In the genomic region with DNA sequence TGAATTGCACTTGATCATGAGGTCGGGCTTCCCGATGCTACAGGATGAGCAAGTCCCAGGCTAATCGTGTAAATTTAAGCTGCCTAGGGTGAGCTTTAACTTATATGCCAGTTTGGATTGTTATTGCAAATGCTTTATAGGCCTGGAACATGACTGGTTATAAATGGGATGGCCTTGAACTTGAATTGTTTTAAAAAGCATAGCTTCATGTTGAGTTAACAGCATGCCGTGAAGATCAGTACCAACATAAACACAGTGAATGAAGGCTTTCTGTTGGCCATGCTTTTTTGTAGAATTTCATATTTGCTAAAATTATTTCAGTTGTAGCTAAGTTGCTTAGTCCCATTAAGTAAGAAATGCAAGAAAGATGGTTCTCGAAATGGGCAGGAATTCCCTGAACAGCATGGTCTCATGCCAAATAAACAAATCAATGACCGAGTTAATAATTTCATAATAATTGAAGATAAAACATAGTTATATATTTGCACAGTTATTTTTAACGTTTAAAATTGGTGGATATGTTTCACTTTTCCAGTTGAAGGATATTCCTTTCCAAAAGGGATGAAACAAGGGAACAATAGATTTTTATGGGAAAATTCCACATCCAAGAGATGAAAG, we compare ENCODE assay signal across 17 cellular contexts.
DNase-seq lines count a peak whose midpoint lies in the region; ATAC-seq, FAIRE-seq and TF ChIP-seq lines count a peak whose summit lies in the region.
"Had no signal": no experiment of that assay in that cellular context is flagged by ENCODE, and none has a peak within 500 bp of the region (broad histone marks: within the 10 kb centered on the region; RNA-seq: fewer than 3 reads in every experiment).

No MANE protein-coding gene starts in this region.

- H4K20me1 ChIP-seq in GM23338 (replicated peaks; ENCODE audit: insufficient read depth) = no peaks in the 10 kb centered on the region
- H4K20me1 ChIP-seq in GM12878 (ENCODE audit: control insufficient read depth, insufficient read depth) = no peaks in the 10 kb centered on the region

- H3K4me3 Mint-ChIP-seq in GM23338 = no peak overlapping the region; the same call in 2 of the 3 replicates
- H3K4me3 Mint-ChIP-seq: CD4-positive, alpha-beta memory T cell; HFFc6 had no signal

- no peak overlapping the region for H3K27ac Mint-ChIP-seq in GM23338
- H3K27ac Mint-ChIP-seq: CD4-positive, alpha-beta memory T cell; HFFc6 had no signal

- H3K27me3 Mint-ChIP-seq in GM23338 (ENCODE audit: insufficient read depth, low read depth, poor library complexity) = peaks cover 3% of the 10 kb centered on the region

- no peak for TF ChIP-seq CTCF in GM23338 (conservative IDR thresholded peaks at IDR 0.05; ENCODE audit: low read depth in 2 of 2)
- TF ChIP-seq CTCF in GM12878 (IDR thresholded peaks at IDR 0.05 in 2 of 3, conservative IDR thresholded peaks at IDR 0.05 in 1 of 3; ENCODE audit: control insufficient read depth in 2 of 3, extremely low read depth in 1 of 3, insufficient read depth in 1 of 3, low read depth in 3 of 3, low read length in 3 of 3) = no peak
- TF ChIP-seq CTCF in pancreas (IDR thresholded peaks at IDR 0.05) = no peak
- no peak for TF ChIP-seq CTCF in foreskin keratinocyte (conservative IDR thresholded peaks at IDR 0.05)
- TF ChIP-seq CTCF in GM20000 (IDR thresholded peaks at IDR 0.05; ENCODE audit: extremely low read depth, missing control alignments) = no peak

- H3K27me3 ChIP-seq in GM23338 (ENCODE audit: insufficient read depth) = no peaks in the 10 kb centered on the region
- no peaks in the 10 kb centered on the region for H3K27me3 ChIP-seq in GM12878 (replicated peaks in 1 of 2; ENCODE audit: control insufficient read depth in 2 of 2, insufficient read depth in 2 of 2, low read length in 1 of 2)
- H3K27me3 ChIP-seq in pancreas = no peaks in the 10 kb centered on the region
- no peaks in the 10 kb centered on the region for H3K27me3 ChIP-seq in foreskin keratinocyte
- H3K27me3 ChIP-seq: BE2C had no signal

- no peaks in the 10 kb centered on the region for H3K9me3 ChIP-seq in GM12878 (replicated peaks; ENCODE audit: control insufficient read depth, insufficient read depth, low read length)
- H3K9me3 ChIP-seq in pancreas = no peaks in the 10 kb centered on the region
- H3K9me3 ChIP-seq: A549, BE2C had no signal

- no peak overlapping the region for H3K9ac ChIP-seq in GM12878 (ENCODE audit: control insufficient read depth, insufficient read depth, low read length)

- intact Hi-C loops in GM12878 (cut with micrococcal nuclease; ENCODE audit: unreplicated experiment) = no loop called here
- intact Hi-C loops in pancreas (cut with DNase I) = no loop called here

- H3K4me3 ChIP-seq in GM23338 (no peak overlapping the region), GM12878 (no peak overlapping the region), pancreas (no peak overlapping the region)
- H3K4me3 ChIP-seq: A549 had no signal

- H3K27ac ChIP-seq in GM23338 (ENCODE audit: low read depth) (no peak overlapping the region), GM12878 (ENCODE audit: control insufficient read depth, insufficient read depth) (peak overlapping the region; percentile 12; the same call in 1 of the 2 replicates), pancreas (peak overlapping the region in 2 of 4 donors; percentile 45 to 75), foreskin keratinocyte (no peak overlapping the region)
- H3K27ac ChIP-seq: A549, C4-2B had no signal

- CTCF ChIA-PET in GM12878 (lab: Yijun Ruan, JAX) = interaction anchor here (0.8 to 2.5 kb wide), 10 partner anchors 11 to 136 kb away, joined by 3 to 11 read pairs (median 6); no protein-coding TSS in a partner anchor

- TF ChIP-seq RAD21 in GM12878 (IDR thresholded peaks at IDR 0.05; ENCODE audit: insufficient read depth, low read depth, low read length) = no peak

- H3K9me3 Mint-ChIP-seq in GM23338 = no peaks in the 10 kb centered on the region
- H3K9me3 Mint-ChIP-seq: CD4-positive, alpha-beta memory T cell; HFFc6 had no signal

- SMC1A ChIA-PET in GM12878 (lab: Charles Lee; ENCODE audit: uncharacterized antibody, unreplicated experiment) = interaction anchor here (0.7 to 9.8 kb wide), 13 partner anchors 10 to 89 kb away, joined by 3 to 266 read pairs (median 4); partner anchors contain the start of gene ARID1B

- ATAC-seq in GM23338 (no peak), GM12878 (no peak), pancreas (peak; percentile 51 to 75 (median 68)), foreskin keratinocyte (no peak)
- ATAC-seq: A549, HepG2 had no signal

- H3K4me2 ChIP-seq in GM23338 (no peak overlapping the region), GM12878 (ENCODE audit: control insufficient read depth, insufficient read depth) (no peak overlapping the region)
- H3K4me2 ChIP-seq: A549 had no signal

- TF ChIP-seq EP300 in GM12878 (IDR thresholded peaks at IDR 0.05; ENCODE audit: borderline replicate concordance in 1 of 2, control insufficient read depth in 1 of 2, low read depth in 2 of 2, low read length in 2 of 2) = no peak

- peaks cover 4% of the 10 kb centered on the region; the same call in 2 of the 3 replicates for H3K4me1 Mint-ChIP-seq in GM23338

- WGBS in GM12878 (ENCODE audit: insufficient coverage, insufficient replicate concordance, low lambda C conversion rate, missing lambda C conversion rate) = 91% methylated on average over 7 of the region's 7 CpGs
- 38% methylated on average over 7 of the region's 7 CpGs for WGBS in pancreas, 2 donors

- H2AFZ ChIP-seq in GM23338 (peak overlapping the region; percentile 61; the same call in 1 of the 2 replicates), GM12878 (ENCODE audit: control insufficient read depth, low read depth, low read length) (no peak overlapping the region)

- no TSS peak for BruUV-seq in GM12878 (replicated peaks; lab: Mats Ljungman, UMichigan)

- H3K4me1 ChIP-seq in GM23338 (ENCODE audit: insufficient read depth) (no peaks in the 10 kb centered on the region), GM12878 (ENCODE audit: control insufficient read depth, insufficient read depth, low read length) (peaks cover 42% of the 10 kb centered on the region), pancreas (peaks cover 13 to 32% (median 13%) of the 10 kb centered on the region in 3 donors), foreskin keratinocyte (peaks cover 12% of the 10 kb centered on the region)
- H3K4me1 ChIP-seq: BE2C had no signal

- in situ Hi-C loops in GM12878 (cut with MboI) = no loop called here

- POLR2A ChIA-PET in GM12878 (lab: Charles Lee) = interaction anchor here (0.8 to 3.9 kb wide), 8 partner anchors 8 to 80 kb away, joined by 3 to 33 read pairs (median 5); no protein-coding TSS in a partner anchor

- no peaks in the 10 kb centered on the region for H3K36me3 Mint-ChIP-seq in GM23338 (ENCODE audit: low read depth)
- H3K36me3 Mint-ChIP-seq: CD4-positive, alpha-beta memory T cell had no signal

- H3K9me2 ChIP-seq in GM23338 (ENCODE audit: insufficient read depth) = no peaks in the 10 kb centered on the region

- H3F3A ChIP-seq in GM23338 (replicated peaks; ENCODE audit: low read depth) = no peaks in the 10 kb centered on the region

- TF ChIP-seq POLR2A in GM12878 (IDR thresholded peaks at IDR 0.05; ENCODE audit: low read depth, low read length) = no peak

- RAD21 ChIA-PET in GM12878 (lab: Charles Lee; ENCODE audit: unreplicated experiment) = interaction anchor here (0.6 to 6.1 kb wide), 13 partner anchors 9 to 135 kb away, joined by 3 to 136 read pairs (median 5); partner anchors contain the start of gene ARID1B

- DNase-seq in GM23338 (ENCODE audit: low spot score) (no peak), GM12878 (ENCODE audit: low read depth, low spot score) (no peak), pancreas (no peak), foreskin keratinocyte (no peak), GM20000 (ENCODE audit: low spot score) (no peak), NCI-H1436 (lab: John Stamatoyannopoulos, UW) (no peak)
- DNase-seq: BE2C; CD4-positive, alpha-beta memory T cell; DMS153; DND-41; GF-D8; HCEC 1CT; HFFc6 had no signal

- H3K36me3 ChIP-seq in GM23338 (ENCODE audit: insufficient read depth) = no peaks in the 10 kb centered on the region
- no peaks in the 10 kb centered on the region for H3K36me3 ChIP-seq in GM12878 (ENCODE audit: control insufficient read depth in 2 of 2, insufficient read depth in 2 of 2, low read length in 1 of 2)
- H3K36me3 ChIP-seq in pancreas = no peaks in the 10 kb centered on the region
- H3K36me3 ChIP-seq: BE2C had no signal

- no peaks in the 10 kb centered on the region for H3K79me2 ChIP-seq in GM23338 (replicated peaks; ENCODE audit: insufficient read depth)
- H3K79me2 ChIP-seq in GM12878 (ENCODE audit: control insufficient read depth, insufficient read depth, low read length) = peaks cover 9% of the 10 kb centered on the region

- FAIRE-seq in GM12878 (lab: Jason Lieb, UNC) (no peak), pancreas (lab: Jason Lieb, UNC) (no peak)
- FAIRE-seq: A549, HepG2, HTR-8/SVneo had no signal

TF ChIP-seq in GM23338, 12 proteins besides CTCF, POLR2A, EP300 and RAD21:
- no peak for TF ChIP-seq ZNF114 (CRISPR knock-in tag; IDR thresholded peaks at IDR 0.05)
- TF ChIP-seq EZH2 (IDR thresholded peaks at IDR 0.05; ENCODE audit: low read depth, unreplicated experiment) = no peak
- no peak for TF ChIP-seq CREB1 (CRISPR knock-in tag; IDR thresholded peaks at IDR 0.05; ENCODE audit: low read depth)
- no peak for TF ChIP-seq NANOG (IDR thresholded peaks at IDR 0.05; ENCODE audit: borderline replicate concordance)
- no peak for TF ChIP-seq ZNF331 (CRISPR knock-in tag; IDR thresholded peaks at IDR 0.05; ENCODE audit: low read depth)
TF ChIP-seq in GM23338: peak in this region for 0.

TF ChIP-seq in GM12878, 131 proteins besides CTCF, POLR2A, EP300 and RAD21 (continues in another document):
- TF ChIP-seq TARDBP (IDR thresholded peaks at IDR 0.05; ENCODE audit: borderline replicate concordance) (no peak), HCFC1 (IDR thresholded peaks at IDR 0.05; ENCODE audit: low read length) (no peak)
- TF ChIP-seq, protein P1, sequence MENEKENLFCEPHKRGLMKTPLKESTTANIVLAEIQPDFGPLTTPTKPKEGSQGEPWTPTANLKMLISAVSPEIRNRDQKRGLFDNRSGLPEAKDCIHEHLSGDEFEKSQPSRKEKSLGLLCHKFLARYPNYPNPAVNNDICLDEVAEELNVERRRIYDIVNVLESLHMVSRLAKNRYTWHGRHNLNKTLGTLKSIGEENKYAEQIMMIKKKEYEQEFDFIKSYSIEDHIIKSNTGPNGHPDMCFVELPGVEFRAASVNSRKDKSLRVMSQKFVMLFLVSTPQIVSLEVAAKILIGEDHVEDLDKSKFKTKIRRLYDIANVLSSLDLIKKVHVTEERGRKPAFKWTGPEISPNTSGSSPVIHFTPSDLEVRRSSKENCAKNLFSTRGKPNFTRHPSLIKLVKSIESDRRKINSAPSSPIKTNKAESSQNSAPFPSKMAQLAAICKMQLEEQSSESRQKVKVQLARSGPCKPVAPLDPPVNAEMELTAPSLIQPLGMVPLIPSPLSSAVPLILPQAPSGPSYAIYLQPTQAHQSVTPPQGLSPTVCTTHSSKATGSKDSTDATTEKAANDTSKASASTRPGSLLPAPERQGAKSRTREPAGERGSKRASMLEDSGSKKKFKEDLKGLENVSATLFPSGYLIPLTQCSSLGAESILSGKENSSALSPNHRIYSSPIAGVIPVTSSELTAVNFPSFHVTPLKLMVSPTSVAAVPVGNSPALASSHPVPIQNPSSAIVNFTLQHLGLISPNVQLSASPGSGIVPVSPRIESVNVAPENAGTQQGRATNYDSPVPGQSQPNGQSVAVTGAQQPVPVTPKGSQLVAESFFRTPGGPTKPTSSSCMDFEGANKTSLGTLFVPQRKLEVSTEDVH (IDR thresholded peaks at IDR 0.05; ENCODE audit: low read depth, partially characterized antibody) = no peak

Comparison
In these comparisons a context has a peak if more than half of its experiments do, and no peak if none do; other contexts are left out.
1. ATAC-seq: peak in pancreas (4 of 4); none in GM23338 (single experiment), GM12878 (single experiment) and foreskin keratinocyte (single experiment).